ENCODE assay signal across 23 cellular contexts in genomic region chr11:99952816-99953215, GRCh38.
DNase-seq lines count a peak whose midpoint lies in the region; ATAC-seq and TF ChIP-seq lines count a peak whose summit lies in the region.
"Had no signal": no experiment of that assay in that cellular context is flagged by ENCODE, and none has a peak within 500 bp of the region (broad histone marks: within the 10 kb centered on the region; RNA-seq: fewer than 3 reads in every experiment).

No MANE protein-coding gene starts in this region.

- H3K79me2 ChIP-seq in ACC112 (ENCODE audit: control insufficient read depth, insufficient read depth, low read length, unreplicated experiment) (no peaks in the 10 kb centered on the region), OCI-LY7 (ENCODE audit: insufficient read depth, low read depth, low read length) (no peaks in the 10 kb centered on the region)

- POLR2A ChIA-PET in OCI-LY7 (lab: Charles Lee) = no interaction called here

- H3K4me1 ChIP-seq in ACC112 (ENCODE audit: control insufficient read depth, insufficient read depth, low read length, unreplicated experiment) (peaks cover 3% of the 10 kb centered on the region), OCI-LY7 (ENCODE audit: insufficient read depth, low read length, poor library complexity, severe bottlenecking) (no peaks in the 10 kb centered on the region)
- H3K4me1 ChIP-seq: BLaER1 treated with 17β-estradiol and CSF1 and Interleukin-3, amounts not matched to agents 10 nM and 100 nM; right atrium auricular region; stomach; transverse colon had no signal

- no peaks in the 10 kb centered on the region for H3K27me3 ChIP-seq in ACC112 (ENCODE audit: insufficient read depth, low read length)
- H3K27me3 ChIP-seq: BLaER1 treated with 17β-estradiol and CSF1 and Interleukin-3, amounts not matched to agents 10 nM and 100 nM; MG63; ovary; right atrium auricular region; stomach; transverse colon had no signal

- H3K4me3 ChIP-seq in ACC112 (ENCODE audit: low read depth, low read length) (no peak overlapping the region), choroid plexus epithelial cell (ENCODE audit: low read depth, low read length) (no peak overlapping the region), OCI-LY7 (ENCODE audit: low read depth, low read length, poor library complexity, severe bottlenecking) (no peak overlapping the region)
- H3K4me3 ChIP-seq: BLaER1 treated with 17β-estradiol and CSF1 and Interleukin-3, amounts not matched to agents 10 nM and 100 nM; MG63; ovary; right atrium auricular region; stomach; transverse colon had no signal

- H3K27ac ChIP-seq in ACC112 (ENCODE audit: low read depth, low read length) (peak overlapping the region; percentile 52), OCI-LY7 (ENCODE audit: low read depth, low read length, poor library complexity, severe bottlenecking) (no peak overlapping the region)
- H3K27ac ChIP-seq: BLaER1 treated with 17β-estradiol and CSF1 and Interleukin-3, amounts not matched to agents 10 nM and 100 nM; ovary; right atrium auricular region; stomach; transverse colon had no signal

- H3K4me2 ChIP-seq in OCI-LY7 (ENCODE audit: low read length) = no peak overlapping the region
- H3K4me2 ChIP-seq: BLaER1 treated with 17β-estradiol and CSF1 and Interleukin-3, amounts not matched to agents 10 nM and 100 nM had no signal

- ATAC-seq in HG03521 (IDR thresholded peaks at IDR 0.05; ENCODE audit: unreplicated experiment) (no peak), GM21825 (IDR thresholded peaks at IDR 0.05; ENCODE audit: unreplicated experiment) (no peak), GM21360 (IDR thresholded peaks at IDR 0.05; ENCODE audit: unreplicated experiment) (no peak)
- ATAC-seq: activated CD4-positive, CD25-positive, alpha-beta regulatory T cell treated with anti-CD3 and anti-CD28 coated beads, Interleukin-2, amount 50 U/mL, for 24 hours; activated CD8-positive, alpha-beta T cell treated with anti-CD3 and anti-CD28 coated beads for 36 hours; left cardiac atrium; natural killer cell had no signal

- H3K9me2 ChIP-seq in OCI-LY7 (ENCODE audit: insufficient read depth, low read length) = no peaks in the 10 kb centered on the region

- intact Hi-C loops in OCI-LY7 (cut with micrococcal nuclease; ENCODE audit: unreplicated experiment) = no loop called here

- CTCF ChIA-PET in OCI-LY7 (lab: Charles Lee; ENCODE audit: unreplicated experiment) = no interaction called here

- TF ChIP-seq CTCF in choroid plexus epithelial cell (conservative IDR thresholded peaks at IDR 0.05; ENCODE audit: low read depth, low read length) = no peak
- no peak for TF ChIP-seq CTCF in OCI-LY7 (conservative IDR thresholded peaks at IDR 0.05; ENCODE audit: low read length)

- DNase-seq in RKO (ENCODE audit: low spot score) (peak; percentile 1), choroid plexus epithelial cell (ENCODE audit: low read depth) (peak; percentile 76), kidney tubule cell (ENCODE audit: low spot score) (peak; percentile 72), OCI-LY7 (ENCODE audit: low spot score) (no peak)
- DNase-seq: activated CD8-positive, alpha-beta T cell treated with anti-CD3 and anti-CD28 coated beads for 36 hours; activated gamma-delta T cell treated with Interleukin-2 at 50 U/mL for 16 hours; EL; H7; left cardiac atrium; MG63; natural killer cell; NCI-H1436; NCI-H524 treated with DMSO at 0.1 percent for 48 hours; ovary; stomach; transverse colon had no signal

- H2AFZ ChIP-seq in ACC112 (ENCODE audit: low read length, unreplicated experiment) (no peak overlapping the region), OCI-LY7 (ENCODE audit: low read length) (no peak overlapping the region)

- no peaks in the 10 kb centered on the region for H3K36me3 ChIP-seq in ACC112 (ENCODE audit: insufficient read depth, low read length)
- no peaks in the 10 kb centered on the region for H3K36me3 ChIP-seq in OCI-LY7 (ENCODE audit: insufficient read depth, low read length)
- H3K36me3 ChIP-seq: BLaER1 treated with 17β-estradiol and CSF1 and Interleukin-3, amounts not matched to agents 10 nM and 100 nM; MG63; ovary; right atrium auricular region; stomach; transverse colon had no signal

- no TSS peak for BruUV-seq in OCI-LY7 (replicated peaks; lab: Mats Ljungman, UMichigan)

- no peaks in the 10 kb centered on the region for H4K20me1 ChIP-seq in OCI-LY7 (ENCODE audit: insufficient read depth, low read length)
- H4K20me1 ChIP-seq: BLaER1 treated with 17β-estradiol and CSF1 and Interleukin-3, amounts not matched to agents 10 nM and 100 nM had no signal

- H3K9me3 ChIP-seq in OCI-LY7 (ENCODE audit: low read length) = no peaks in the 10 kb centered on the region
- H3K9me3 ChIP-seq: BLaER1 treated with 17β-estradiol and CSF1 and Interleukin-3, amounts not matched to agents 10 nM and 100 nM; MG63; ovary; right atrium auricular region had no signal
